In genomic region chr1:245840971-245841370, GRCh38 we compare ENCODE assay signal across 2 cellular contexts.
TF ChIP-seq lines count a peak whose summit lies in the region.

No MANE protein-coding gene starts in this region.

TF ChIP-seq in HepG2, 621 proteins besides CTCF, POLR2A, EP300 and RAD21 (continued from another document):
- TF ChIP-seq KDM2A (CRISPR knock-in tag; IDR thresholded peaks at IDR 0.05; ENCODE audit: borderline replicate concordance, low read depth): no peak
- no peak for TF ChIP-seq RERE (CRISPR knock-in tag; IDR thresholded peaks at IDR 0.05; ENCODE audit: low read depth)
- peak; percentile 25 to 50; a peak in 1 of 4 replicates for TF ChIP-seq MAFK (conservative IDR thresholded peaks at IDR 0.05 in 1 of 2, IDR thresholded peaks at IDR 0.05 in 1 of 2; ENCODE audit: low read length in 2 of 2)
- TF ChIP-seq ADNP (CRISPR knock-in tag; IDR thresholded peaks at IDR 0.05): no peak
- TF ChIP-seq HOXA3 (CRISPR knock-in tag; IDR thresholded peaks at IDR 0.05): no peak
- TF ChIP-seq ZNF12 (CRISPR knock-in tag; IDR thresholded peaks at IDR 0.05): no peak
- peak; percentile 39; the same call in 1 of the 2 replicates for TF ChIP-seq MAFF (IDR thresholded peaks at IDR 0.05; ENCODE audit: low read depth, low read length)

TF ChIP-seq in K562, 482 proteins besides CTCF, POLR2A, EP300 and RAD21 (continued from another document):
- TF ChIP-seq ZBTB34 (CRISPR knock-in tag; IDR thresholded peaks at IDR 0.05): no peak
- peak; percentile 33; the same call in 1 of the 2 replicates for TF ChIP-seq MAFF (IDR thresholded peaks at IDR 0.05; ENCODE audit: low read length)
- no peak for TF ChIP-seq SIRT6 (IDR thresholded peaks at IDR 0.05; ENCODE audit: low read depth, low read length)
- TF ChIP-seq C11orf30 (IDR thresholded peaks at IDR 0.05; ENCODE audit: low read depth): peak; percentile 80
- TF ChIP-seq MAFG (tag; conservative IDR thresholded peaks at IDR 0.05): peak; percentile 45
- peak; percentile 91 for TF ChIP-seq ZNF316 (IDR thresholded peaks at IDR 0.05)
